ENCODE assay signal across 1 cellular context in genomic region chr2:145750617-145751016, GRCh38.
TF ChIP-seq lines count a peak whose summit lies in the region.

No MANE protein-coding gene starts in this region.

TF ChIP-seq in endothelial cell of umbilical vein, 7 proteins besides CTCF, POLR2A, EP300 and RAD21 (continued from another document):
- TF ChIP-seq MYC (IDR thresholded peaks at IDR 0.05; ENCODE audit: low read depth, low read length): no peak
- no peak for TF ChIP-seq POLR2AphosphoS5 (IDR thresholded peaks at IDR 0.05; ENCODE audit: insufficient read depth, low read depth, low read length)
